ENCODE assay signal across 1 cellular context in genomic region chr15:90901799-90902655, GRCh38.
A peak's percentile ranks its signal among the peaks of the same experiment; 100 is the strongest.
TF ChIP-seq lines count a peak whose summit lies in the region.

No MANE protein-coding gene starts in this region.

TF ChIP-seq in HepG2, 621 proteins besides CTCF, POLR2A, EP300 and RAD21 (continued from another document):
- TF ChIP-seq RELA (CRISPR knock-in tag; IDR thresholded peaks at IDR 0.05) (no peak), CENPBD1 (CRISPR knock-in tag; IDR thresholded peaks at IDR 0.05; ENCODE audit: borderline replicate concordance, low read depth) (no peak), HOXA7 (CRISPR knock-in tag; IDR thresholded peaks at IDR 0.05) (no peak), HNRNPUL1 (IDR thresholded peaks at IDR 0.05; ENCODE audit: low read depth, low read length) (no peak), ZNF672 (CRISPR knock-in tag; IDR thresholded peaks at IDR 0.05) (no peak), THYN1 (CRISPR knock-in tag; IDR thresholded peaks at IDR 0.05; ENCODE audit: borderline replicate concordance, low read depth) (no peak), ZMAT3 (CRISPR knock-in tag; conservative IDR thresholded peaks at IDR 0.05) (no peak), CAMTA2 (CRISPR knock-in tag; IDR thresholded peaks at IDR 0.05; ENCODE audit: borderline replicate concordance) (no peak), PHF20 (CRISPR knock-in tag; IDR thresholded peaks at IDR 0.05) (peak; percentile 33; the same call in 1 of the 2 replicates), NFYC (CRISPR knock-in tag; IDR thresholded peaks at IDR 0.05) (0 out of 2 replicates have a peak, but pooled peaks have one; percentile 22)
- TF ChIP-seq, protein P1, sequence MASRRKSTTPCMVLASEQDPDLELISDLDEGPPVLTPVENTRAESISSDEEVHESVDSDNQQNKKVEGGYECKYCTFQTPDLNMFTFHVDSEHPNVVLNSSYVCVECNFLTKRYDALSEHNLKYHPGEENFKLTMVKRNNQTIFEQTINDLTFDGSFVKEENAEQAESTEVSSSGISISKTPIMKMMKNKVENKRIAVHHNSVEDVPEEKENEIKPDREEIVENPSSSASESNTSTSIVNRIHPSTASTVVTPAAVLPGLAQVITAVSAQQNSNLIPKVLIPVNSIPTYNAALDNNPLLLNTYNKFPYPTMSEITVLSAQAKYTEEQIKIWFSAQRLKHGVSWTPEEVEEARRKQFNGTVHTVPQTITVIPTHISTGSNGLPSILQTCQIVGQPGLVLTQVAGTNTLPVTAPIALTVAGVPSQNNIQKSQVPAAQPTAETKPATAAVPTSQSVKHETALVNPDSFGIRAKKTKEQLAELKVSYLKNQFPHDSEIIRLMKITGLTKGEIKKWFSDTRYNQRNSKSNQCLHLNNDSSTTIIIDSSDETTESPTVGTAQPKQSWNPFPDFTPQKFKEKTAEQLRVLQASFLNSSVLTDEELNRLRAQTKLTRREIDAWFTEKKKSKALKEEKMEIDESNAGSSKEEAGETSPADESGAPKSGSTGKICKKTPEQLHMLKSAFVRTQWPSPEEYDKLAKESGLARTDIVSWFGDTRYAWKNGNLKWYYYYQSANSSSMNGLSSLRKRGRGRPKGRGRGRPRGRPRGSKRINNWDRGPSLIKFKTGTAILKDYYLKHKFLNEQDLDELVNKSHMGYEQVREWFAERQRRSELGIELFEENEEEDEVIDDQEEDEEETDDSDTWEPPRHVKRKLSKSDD (CRISPR knock-in tag; IDR thresholded peaks at IDR 0.05; ENCODE audit: low read depth): no peak
- TF ChIP-seq, protein P2, sequence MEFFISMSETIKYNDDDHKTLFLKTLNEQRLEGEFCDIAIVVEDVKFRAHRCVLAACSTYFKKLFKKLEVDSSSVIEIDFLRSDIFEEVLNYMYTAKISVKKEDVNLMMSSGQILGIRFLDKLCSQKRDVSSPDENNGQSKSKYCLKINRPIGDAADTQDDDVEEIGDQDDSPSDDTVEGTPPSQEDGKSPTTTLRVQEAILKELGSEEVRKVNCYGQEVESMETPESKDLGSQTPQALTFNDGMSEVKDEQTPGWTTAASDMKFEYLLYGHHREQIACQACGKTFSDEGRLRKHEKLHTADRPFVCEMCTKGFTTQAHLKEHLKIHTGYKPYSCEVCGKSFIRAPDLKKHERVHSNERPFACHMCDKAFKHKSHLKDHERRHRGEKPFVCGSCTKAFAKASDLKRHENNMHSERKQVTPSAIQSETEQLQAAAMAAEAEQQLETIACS (CRISPR knock-in tag; IDR thresholded peaks at IDR 0.05): peak; percentile 28; the same call in 1 of the 2 replicates
- TF ChIP-seq, protein P3, sequence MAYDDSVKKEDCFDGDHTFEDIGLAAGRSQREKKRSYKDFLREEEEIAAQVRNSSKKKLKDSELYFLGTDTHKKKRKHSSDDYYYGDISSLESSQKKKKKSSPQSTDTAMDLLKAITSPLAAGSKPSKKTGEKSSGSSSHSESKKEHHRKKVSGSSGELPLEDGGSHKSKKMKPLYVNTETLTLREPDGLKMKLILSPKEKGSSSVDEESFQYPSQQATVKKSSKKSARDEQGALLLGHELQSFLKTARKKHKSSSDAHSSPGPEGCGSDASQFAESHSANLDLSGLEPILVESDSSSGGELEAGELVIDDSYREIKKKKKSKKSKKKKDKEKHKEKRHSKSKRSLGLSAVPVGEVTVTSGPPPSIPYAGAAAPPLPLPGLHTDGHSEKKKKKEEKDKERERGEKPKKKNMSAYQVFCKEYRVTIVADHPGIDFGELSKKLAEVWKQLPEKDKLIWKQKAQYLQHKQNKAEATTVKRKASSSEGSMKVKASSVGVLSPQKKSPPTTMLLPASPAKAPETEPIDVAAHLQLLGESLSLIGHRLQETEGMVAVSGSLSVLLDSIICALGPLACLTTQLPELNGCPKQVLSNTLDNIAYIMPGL (CRISPR knock-in tag; IDR thresholded peaks at IDR 0.05; ENCODE audit: borderline replicate concordance in 1 of 2, low read depth in 1 of 2): peak; percentile 90 to 98
- TF ChIP-seq, protein P4, sequence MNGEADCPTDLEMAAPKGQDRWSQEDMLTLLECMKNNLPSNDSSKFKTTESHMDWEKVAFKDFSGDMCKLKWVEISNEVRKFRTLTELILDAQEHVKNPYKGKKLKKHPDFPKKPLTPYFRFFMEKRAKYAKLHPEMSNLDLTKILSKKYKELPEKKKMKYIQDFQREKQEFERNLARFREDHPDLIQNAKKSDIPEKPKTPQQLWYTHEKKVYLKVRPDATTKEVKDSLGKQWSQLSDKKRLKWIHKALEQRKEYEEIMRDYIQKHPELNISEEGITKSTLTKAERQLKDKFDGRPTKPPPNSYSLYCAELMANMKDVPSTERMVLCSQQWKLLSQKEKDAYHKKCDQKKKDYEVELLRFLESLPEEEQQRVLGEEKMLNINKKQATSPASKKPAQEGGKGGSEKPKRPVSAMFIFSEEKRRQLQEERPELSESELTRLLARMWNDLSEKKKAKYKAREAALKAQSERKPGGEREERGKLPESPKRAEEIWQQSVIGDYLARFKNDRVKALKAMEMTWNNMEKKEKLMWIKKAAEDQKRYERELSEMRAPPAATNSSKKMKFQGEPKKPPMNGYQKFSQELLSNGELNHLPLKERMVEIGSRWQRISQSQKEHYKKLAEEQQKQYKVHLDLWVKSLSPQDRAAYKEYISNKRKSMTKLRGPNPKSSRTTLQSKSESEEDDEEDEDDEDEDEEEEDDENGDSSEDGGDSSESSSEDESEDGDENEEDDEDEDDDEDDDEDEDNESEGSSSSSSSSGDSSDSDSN (CRISPR knock-in tag; IDR thresholded peaks at IDR 0.05): peak; percentile 84; the same call in 1 of the 2 replicates
TF ChIP-seq in HepG2: peak in this region for 131.
